ENCODE assay signal across 14 cellular contexts in genomic region chr7:111568419-111568818, GRCh38.
"Had no signal": no experiment of that assay in that cellular context is flagged by ENCODE, and none has a peak within 500 bp of the region (broad histone marks: within the 10 kb centered on the region; RNA-seq: fewer than 3 reads in every experiment).

No MANE protein-coding gene starts in this region.

- H3K27ac ChIP-seq: epithelial cell of prostate, right atrium auricular region, suprapubic skin had no signal

- DNase-seq: activated CD4-positive, alpha-beta memory T cell treated with anti-CD3 and anti-CD28 coated beads, Interleukin-2, amount 10 ng/mL, durations not matched to agents 7 days and 5 days; activated CD4-positive, alpha-beta T cell treated with anti-CD3 and anti-CD28 coated beads for 4 hours; activated effector memory CD4-positive, alpha-beta T cell treated with Interleukin-2 at 50 U/mL for 16 hours; activated naive CD4-positive, alpha-beta T cell treated with anti-CD3 and anti-CD28 coated beads, Interleukin-2, amount 50 U/mL, for 16 hours; activated T-cell treated with anti-CD3 and anti-CD28 coated beads, Interleukin-2, amount 50 U/mL, for 24 hours; head of caudate nucleus; small intestine; stimulated activated naive CD8-positive, alpha-beta T cell treated with anti-CD3 and anti-CD28 coated beads, Interleukin-15, Interleukin-2, amounts not matched to agents 100 U/mL and 50 U/mL, for 24 hours; trophoblast cell had no signal

- FAIRE-seq: astrocyte, frontal cortex, small intestine had no signal

- ATAC-seq: stimulated activated naive CD8-positive, alpha-beta T cell treated with anti-CD3 and anti-CD28 coated beads, Interleukin-15, Interleukin-2, amounts not matched to agents 100 U/mL and 50 U/mL, for 24 hours had no signal
